In the genomic region with DNA sequence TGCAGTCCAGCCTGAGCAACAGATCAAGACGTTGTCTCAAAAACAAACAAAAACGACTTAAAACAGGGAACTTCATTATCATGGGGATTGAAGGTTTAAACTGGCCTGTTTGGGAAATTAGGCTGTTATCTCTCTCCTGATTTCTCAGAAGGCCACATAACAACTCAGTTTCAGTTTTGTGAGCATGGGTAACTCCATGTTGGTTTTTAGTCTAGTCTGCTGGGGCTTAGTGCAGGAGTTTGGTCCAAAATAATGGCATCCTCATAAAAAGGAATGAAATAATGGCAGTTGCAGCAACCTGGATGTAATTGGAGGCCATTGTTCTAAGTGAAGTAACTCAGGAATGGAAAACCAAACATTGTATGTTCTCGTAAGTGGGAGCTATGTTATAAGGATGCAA, we compare ENCODE assay signal across 1 cellular context.
TF ChIP-seq lines count a peak whose summit lies in the region.

No MANE protein-coding gene starts in this region.

TF ChIP-seq in K562, 482 proteins besides CTCF, POLR2A, EP300 and RAD21 (continued from another document and continues in another):
- TF ChIP-seq, protein P1, sequence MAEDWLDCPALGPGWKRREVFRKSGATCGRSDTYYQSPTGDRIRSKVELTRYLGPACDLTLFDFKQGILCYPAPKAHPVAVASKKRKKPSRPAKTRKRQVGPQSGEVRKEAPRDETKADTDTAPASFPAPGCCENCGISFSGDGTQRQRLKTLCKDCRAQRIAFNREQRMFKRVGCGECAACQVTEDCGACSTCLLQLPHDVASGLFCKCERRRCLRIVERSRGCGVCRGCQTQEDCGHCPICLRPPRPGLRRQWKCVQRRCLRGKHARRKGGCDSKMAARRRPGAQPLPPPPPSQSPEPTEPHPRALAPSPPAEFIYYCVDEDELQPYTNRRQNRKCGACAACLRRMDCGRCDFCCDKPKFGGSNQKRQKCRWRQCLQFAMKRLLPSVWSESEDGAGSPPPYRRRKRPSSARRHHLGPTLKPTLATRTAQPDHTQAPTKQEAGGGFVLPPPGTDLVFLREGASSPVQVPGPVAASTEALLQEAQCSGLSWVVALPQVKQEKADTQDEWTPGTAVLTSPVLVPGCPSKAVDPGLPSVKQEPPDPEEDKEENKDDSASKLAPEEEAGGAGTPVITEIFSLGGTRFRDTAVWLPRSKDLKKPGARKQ (CRISPR knock-in tag; IDR thresholded peaks at IDR 0.05), result 0 out of 2 replicates have a peak, but pooled peaks have one; percentile 60
- TF ChIP-seq NELFE (IDR thresholded peaks at IDR 0.05; ENCODE audit: insufficient read depth, insufficient read length), result no peak
- TF ChIP-seq ZFP36 (IDR thresholded peaks at IDR 0.05; ENCODE audit: low read depth, low read length, partially characterized antibody), result no peak
- TF ChIP-seq, protein P2, sequence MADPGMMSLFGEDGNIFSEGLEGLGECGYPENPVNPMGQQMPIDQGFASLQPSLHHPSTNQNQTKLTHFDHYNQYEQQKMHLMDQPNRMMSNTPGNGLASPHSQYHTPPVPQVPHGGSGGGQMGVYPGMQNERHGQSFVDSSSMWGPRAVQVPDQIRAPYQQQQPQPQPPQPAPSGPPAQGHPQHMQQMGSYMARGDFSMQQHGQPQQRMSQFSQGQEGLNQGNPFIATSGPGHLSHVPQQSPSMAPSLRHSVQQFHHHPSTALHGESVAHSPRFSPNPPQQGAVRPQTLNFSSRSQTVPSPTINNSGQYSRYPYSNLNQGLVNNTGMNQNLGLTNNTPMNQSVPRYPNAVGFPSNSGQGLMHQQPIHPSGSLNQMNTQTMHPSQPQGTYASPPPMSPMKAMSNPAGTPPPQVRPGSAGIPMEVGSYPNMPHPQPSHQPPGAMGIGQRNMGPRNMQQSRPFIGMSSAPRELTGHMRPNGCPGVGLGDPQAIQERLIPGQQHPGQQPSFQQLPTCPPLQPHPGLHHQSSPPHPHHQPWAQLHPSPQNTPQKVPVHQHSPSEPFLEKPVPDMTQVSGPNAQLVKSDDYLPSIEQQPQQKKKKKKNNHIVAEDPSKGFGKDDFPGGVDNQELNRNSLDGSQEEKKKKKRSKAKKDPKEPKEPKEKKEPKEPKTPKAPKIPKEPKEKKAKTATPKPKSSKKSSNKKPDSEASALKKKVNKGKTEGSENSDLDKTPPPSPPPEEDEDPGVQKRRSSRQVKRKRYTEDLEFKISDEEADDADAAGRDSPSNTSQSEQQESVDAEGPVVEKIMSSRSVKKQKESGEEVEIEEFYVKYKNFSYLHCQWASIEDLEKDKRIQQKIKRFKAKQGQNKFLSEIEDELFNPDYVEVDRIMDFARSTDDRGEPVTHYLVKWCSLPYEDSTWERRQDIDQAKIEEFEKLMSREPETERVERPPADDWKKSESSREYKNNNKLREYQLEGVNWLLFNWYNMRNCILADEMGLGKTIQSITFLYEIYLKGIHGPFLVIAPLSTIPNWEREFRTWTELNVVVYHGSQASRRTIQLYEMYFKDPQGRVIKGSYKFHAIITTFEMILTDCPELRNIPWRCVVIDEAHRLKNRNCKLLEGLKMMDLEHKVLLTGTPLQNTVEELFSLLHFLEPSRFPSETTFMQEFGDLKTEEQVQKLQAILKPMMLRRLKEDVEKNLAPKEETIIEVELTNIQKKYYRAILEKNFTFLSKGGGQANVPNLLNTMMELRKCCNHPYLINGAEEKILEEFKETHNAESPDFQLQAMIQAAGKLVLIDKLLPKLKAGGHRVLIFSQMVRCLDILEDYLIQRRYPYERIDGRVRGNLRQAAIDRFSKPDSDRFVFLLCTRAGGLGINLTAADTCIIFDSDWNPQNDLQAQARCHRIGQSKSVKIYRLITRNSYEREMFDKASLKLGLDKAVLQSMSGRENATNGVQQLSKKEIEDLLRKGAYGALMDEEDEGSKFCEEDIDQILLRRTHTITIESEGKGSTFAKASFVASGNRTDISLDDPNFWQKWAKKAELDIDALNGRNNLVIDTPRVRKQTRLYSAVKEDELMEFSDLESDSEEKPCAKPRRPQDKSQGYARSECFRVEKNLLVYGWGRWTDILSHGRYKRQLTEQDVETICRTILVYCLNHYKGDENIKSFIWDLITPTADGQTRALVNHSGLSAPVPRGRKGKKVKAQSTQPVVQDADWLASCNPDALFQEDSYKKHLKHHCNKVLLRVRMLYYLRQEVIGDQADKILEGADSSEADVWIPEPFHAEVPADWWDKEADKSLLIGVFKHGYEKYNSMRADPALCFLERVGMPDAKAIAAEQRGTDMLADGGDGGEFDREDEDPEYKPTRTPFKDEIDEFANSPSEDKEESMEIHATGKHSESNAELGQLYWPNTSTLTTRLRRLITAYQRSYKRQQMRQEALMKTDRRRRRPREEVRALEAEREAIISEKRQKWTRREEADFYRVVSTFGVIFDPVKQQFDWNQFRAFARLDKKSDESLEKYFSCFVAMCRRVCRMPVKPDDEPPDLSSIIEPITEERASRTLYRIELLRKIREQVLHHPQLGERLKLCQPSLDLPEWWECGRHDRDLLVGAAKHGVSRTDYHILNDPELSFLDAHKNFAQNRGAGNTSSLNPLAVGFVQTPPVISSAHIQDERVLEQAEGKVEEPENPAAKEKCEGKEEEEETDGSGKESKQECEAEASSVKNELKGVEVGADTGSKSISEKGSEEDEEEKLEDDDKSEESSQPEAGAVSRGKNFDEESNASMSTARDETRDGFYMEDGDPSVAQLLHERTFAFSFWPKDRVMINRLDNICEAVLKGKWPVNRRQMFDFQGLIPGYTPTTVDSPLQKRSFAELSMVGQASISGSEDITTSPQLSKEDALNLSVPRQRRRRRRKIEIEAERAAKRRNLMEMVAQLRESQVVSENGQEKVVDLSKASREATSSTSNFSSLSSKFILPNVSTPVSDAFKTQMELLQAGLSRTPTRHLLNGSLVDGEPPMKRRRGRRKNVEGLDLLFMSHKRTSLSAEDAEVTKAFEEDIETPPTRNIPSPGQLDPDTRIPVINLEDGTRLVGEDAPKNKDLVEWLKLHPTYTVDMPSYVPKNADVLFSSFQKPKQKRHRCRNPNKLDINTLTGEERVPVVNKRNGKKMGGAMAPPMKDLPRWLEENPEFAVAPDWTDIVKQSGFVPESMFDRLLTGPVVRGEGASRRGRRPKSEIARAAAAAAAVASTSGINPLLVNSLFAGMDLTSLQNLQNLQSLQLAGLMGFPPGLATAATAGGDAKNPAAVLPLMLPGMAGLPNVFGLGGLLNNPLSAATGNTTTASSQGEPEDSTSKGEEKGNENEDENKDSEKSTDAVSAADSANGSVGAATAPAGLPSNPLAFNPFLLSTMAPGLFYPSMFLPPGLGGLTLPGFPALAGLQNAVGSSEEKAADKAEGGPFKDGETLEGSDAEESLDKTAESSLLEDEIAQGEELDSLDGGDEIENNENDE (IDR thresholded peaks at IDR 0.05; ENCODE audit: low read depth, low read length), result no peak
- TF ChIP-seq NFIX (CRISPR knock-in tag; IDR thresholded peaks at IDR 0.05; ENCODE audit: low read depth), result peak; percentile 48; the same call in 1 of the 2 replicates
- no peak for TF ChIP-seq ETS2 (tag; IDR thresholded peaks at IDR 0.05; ENCODE audit: borderline replicate concordance, poor library complexity, severe bottlenecking)
- TF ChIP-seq, protein P3, sequence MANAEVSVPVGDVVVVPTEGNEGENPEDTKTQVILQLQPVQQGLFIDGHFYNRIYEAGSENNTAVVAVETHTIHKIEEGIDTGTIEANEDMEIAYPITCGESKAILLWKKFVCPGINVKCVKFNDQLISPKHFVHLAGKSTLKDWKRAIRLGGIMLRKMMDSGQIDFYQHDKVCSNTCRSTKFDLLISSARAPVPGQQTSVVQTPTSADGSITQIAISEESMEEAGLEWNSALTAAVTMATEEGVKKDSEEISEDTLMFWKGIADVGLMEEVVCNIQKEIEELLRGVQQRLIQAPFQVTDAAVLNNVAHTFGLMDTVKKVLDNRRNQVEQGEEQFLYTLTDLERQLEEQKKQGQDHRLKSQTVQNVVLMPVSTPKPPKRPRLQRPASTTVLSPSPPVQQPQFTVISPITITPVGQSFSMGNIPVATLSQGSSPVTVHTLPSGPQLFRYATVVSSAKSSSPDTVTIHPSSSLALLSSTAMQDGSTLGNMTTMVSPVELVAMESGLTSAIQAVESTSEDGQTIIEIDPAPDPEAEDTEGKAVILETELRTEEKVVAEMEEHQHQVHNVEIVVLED (CRISPR knock-in tag; IDR thresholded peaks at IDR 0.05), result peak; percentile 77
- no peak for TF ChIP-seq ZNF232 (CRISPR knock-in tag; IDR thresholded peaks at IDR 0.05)
- peak; percentile 94 for TF ChIP-seq ZNF766 (CRISPR knock-in tag; conservative IDR thresholded peaks at IDR 0.05)
- TF ChIP-seq CBFB (CRISPR knock-in tag; IDR thresholded peaks at IDR 0.05), result no peak
- TF ChIP-seq MIER1 (IDR thresholded peaks at IDR 0.05; ENCODE audit: low read depth), result no peak
- TF ChIP-seq, protein P4, sequence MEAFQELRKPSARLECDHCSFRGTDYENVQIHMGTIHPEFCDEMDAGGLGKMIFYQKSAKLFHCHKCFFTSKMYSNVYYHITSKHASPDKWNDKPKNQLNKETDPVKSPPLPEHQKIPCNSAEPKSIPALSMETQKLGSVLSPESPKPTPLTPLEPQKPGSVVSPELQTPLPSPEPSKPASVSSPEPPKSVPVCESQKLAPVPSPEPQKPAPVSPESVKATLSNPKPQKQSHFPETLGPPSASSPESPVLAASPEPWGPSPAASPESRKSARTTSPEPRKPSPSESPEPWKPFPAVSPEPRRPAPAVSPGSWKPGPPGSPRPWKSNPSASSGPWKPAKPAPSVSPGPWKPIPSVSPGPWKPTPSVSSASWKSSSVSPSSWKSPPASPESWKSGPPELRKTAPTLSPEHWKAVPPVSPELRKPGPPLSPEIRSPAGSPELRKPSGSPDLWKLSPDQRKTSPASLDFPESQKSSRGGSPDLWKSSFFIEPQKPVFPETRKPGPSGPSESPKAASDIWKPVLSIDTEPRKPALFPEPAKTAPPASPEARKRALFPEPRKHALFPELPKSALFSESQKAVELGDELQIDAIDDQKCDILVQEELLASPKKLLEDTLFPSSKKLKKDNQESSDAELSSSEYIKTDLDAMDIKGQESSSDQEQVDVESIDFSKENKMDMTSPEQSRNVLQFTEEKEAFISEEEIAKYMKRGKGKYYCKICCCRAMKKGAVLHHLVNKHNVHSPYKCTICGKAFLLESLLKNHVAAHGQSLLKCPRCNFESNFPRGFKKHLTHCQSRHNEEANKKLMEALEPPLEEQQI (IDR thresholded peaks at IDR 0.05), result no peak
- no peak for TF ChIP-seq CEBPG (CRISPR knock-in tag; IDR thresholded peaks at IDR 0.05)
- no peak for TF ChIP-seq CEBPG (tag; conservative IDR thresholded peaks at IDR 0.05 in 1 of 2, IDR thresholded peaks at IDR 0.05 in 1 of 2)
- TF ChIP-seq MAFF (IDR thresholded peaks at IDR 0.05; ENCODE audit: low read length), result no peak
- peak; percentile 86 for TF ChIP-seq DIDO1 (tag; IDR thresholded peaks at IDR 0.05; ENCODE audit: low read depth)
- TF ChIP-seq TARDBP (IDR thresholded peaks at IDR 0.05), result no peak
- no peak for TF ChIP-seq KDM5B (IDR thresholded peaks at IDR 0.05; ENCODE audit: insufficient replicate concordance, low read depth, low read length)
- TF ChIP-seq RFX5 (IDR thresholded peaks at IDR 0.05; ENCODE audit: low read depth, low read length), result no peak
- no peak for TF ChIP-seq ZFP30 (CRISPR knock-in tag; IDR thresholded peaks at IDR 0.05; ENCODE audit: borderline replicate concordance)
- TF ChIP-seq, protein P5, sequence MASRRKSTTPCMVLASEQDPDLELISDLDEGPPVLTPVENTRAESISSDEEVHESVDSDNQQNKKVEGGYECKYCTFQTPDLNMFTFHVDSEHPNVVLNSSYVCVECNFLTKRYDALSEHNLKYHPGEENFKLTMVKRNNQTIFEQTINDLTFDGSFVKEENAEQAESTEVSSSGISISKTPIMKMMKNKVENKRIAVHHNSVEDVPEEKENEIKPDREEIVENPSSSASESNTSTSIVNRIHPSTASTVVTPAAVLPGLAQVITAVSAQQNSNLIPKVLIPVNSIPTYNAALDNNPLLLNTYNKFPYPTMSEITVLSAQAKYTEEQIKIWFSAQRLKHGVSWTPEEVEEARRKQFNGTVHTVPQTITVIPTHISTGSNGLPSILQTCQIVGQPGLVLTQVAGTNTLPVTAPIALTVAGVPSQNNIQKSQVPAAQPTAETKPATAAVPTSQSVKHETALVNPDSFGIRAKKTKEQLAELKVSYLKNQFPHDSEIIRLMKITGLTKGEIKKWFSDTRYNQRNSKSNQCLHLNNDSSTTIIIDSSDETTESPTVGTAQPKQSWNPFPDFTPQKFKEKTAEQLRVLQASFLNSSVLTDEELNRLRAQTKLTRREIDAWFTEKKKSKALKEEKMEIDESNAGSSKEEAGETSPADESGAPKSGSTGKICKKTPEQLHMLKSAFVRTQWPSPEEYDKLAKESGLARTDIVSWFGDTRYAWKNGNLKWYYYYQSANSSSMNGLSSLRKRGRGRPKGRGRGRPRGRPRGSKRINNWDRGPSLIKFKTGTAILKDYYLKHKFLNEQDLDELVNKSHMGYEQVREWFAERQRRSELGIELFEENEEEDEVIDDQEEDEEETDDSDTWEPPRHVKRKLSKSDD (conservative IDR thresholded peaks at IDR 0.05; ENCODE audit: low read length), result no peak
- TF ChIP-seq NCOA2 (IDR thresholded peaks at IDR 0.05; ENCODE audit: partially characterized antibody in 2 of 2), result no peak
- no peak for TF ChIP-seq TBL1XR1 (IDR thresholded peaks at IDR 0.05; ENCODE audit: low read length in 2 of 2)
- TF ChIP-seq ZNF785 (CRISPR knock-in tag; IDR thresholded peaks at IDR 0.05), result no peak; the same call in 1 of the 2 replicates
- peak; percentile 70; the same call in 1 of the 2 replicates for TF ChIP-seq ZNF174 (CRISPR knock-in tag; IDR thresholded peaks at IDR 0.05)
- TF ChIP-seq HNRNPUL1 (IDR thresholded peaks at IDR 0.05; ENCODE audit: low read length), result no peak
- no peak for TF ChIP-seq HDAC1 (IDR thresholded peaks at IDR 0.05)
- TF ChIP-seq, protein P6, sequence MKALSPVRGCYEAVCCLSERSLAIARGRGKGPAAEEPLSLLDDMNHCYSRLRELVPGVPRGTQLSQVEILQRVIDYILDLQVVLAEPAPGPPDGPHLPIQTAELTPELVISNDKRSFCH (CRISPR knock-in tag; IDR thresholded peaks at IDR 0.05), result peak; percentile 69; the same call in 1 of the 2 replicates
- TF ChIP-seq, protein P6 (tag; IDR thresholded peaks at IDR 0.05), result peak; percentile 99
- TF ChIP-seq ZNF282 (CRISPR knock-in tag; IDR thresholded peaks at IDR 0.05), result no peak
- TF ChIP-seq MEF2A (IDR thresholded peaks at IDR 0.05; ENCODE audit: control insufficient read depth, low read depth, low read length), result no peak
- no peak for TF ChIP-seq NONO (IDR thresholded peaks at IDR 0.05; ENCODE audit: low read depth in 2 of 2, low read length in 1 of 2)
- TF ChIP-seq, protein P7, sequence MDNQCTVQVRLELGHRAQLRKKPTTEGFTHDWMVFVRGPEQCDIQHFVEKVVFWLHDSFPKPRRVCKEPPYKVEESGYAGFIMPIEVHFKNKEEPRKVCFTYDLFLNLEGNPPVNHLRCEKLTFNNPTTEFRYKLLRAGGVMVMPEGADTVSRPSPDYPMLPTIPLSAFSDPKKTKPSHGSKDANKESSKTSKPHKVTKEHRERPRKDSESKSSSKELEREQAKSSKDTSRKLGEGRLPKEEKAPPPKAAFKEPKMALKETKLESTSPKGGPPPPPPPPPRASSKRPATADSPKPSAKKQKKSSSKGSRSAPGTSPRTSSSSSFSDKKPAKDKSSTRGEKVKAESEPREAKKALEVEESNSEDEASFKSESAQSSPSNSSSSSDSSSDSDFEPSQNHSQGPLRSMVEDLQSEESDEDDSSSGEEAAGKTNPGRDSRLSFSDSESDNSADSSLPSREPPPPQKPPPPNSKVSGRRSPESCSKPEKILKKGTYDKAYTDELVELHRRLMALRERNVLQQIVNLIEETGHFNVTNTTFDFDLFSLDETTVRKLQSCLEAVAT (IDR thresholded peaks at IDR 0.05), result no peak
- peak; percentile 74; the same call in 1 of the 2 replicates for TF ChIP-seq ZNF584 (CRISPR knock-in tag; IDR thresholded peaks at IDR 0.05; ENCODE audit: low read depth)
- no peak for TF ChIP-seq ZFX (CRISPR knock-in tag; IDR thresholded peaks at IDR 0.05)
- TF ChIP-seq SMARCE1 (IDR thresholded peaks at IDR 0.05), result no peak
- TF ChIP-seq OTX1 (CRISPR knock-in tag; IDR thresholded peaks at IDR 0.05), result 0 out of 2 replicates have a peak, but pooled peaks have one; percentile 62
- TF ChIP-seq HOXB6 (CRISPR knock-in tag; IDR thresholded peaks at IDR 0.05; ENCODE audit: borderline replicate concordance), result no peak
